In the genomic region with DNA sequence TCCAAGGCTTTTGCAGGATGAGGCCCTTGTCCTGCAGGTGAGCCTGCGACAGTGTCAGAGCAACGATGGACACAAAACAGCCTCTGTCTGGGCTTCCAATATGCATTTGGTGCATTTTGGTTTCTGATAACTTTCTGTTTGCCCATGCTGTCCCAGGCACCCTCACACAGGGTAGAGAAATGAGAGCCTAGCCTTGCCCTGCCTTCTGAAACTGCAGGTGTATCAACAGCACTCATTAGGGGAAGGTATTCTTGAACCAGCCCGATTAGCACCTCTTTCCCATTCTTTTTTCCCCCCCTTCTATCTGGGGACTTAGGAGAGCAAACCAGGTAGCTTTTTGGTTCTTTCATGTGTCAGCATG, we compare ENCODE assay signal across 13 cellular contexts.
"Had no signal": no experiment of that assay in that cellular context is flagged by ENCODE, and none has a peak within 500 bp of the region (broad histone marks: within the 10 kb centered on the region; RNA-seq: fewer than 3 reads in every experiment).

No MANE protein-coding gene starts in this region.

- H3K4me3 ChIP-seq: coronary artery, heart right ventricle, left lung, pancreas, SJCRH30, skin epidermis, transverse colon had no signal

- H3K9me3 Mint-ChIP-seq: activated T-cell treated with anti-CD3 and anti-CD28 coated beads, Interleukin-2, amount 50 U/mL, for 4 hours had no signal

- H3K4me1 ChIP-seq: SJCRH30 had no signal

- ATAC-seq: activated T-cell treated with anti-CD3 and anti-CD28 coated beads, Interleukin-2, amount 50 U/mL, for 4 hours; heart right ventricle had no signal

- H3K36me3 ChIP-seq: heart right ventricle, left lung, pancreas, SJCRH30, transverse colon had no signal

- H3K27ac ChIP-seq: coronary artery, left lung, pancreas, SJCRH30 had no signal

- H3K27me3 ChIP-seq: heart right ventricle, left lung, pancreas, SJCRH30, transverse colon had no signal

- H3K9me3 ChIP-seq: heart right ventricle, left lung, pancreas, SJCRH30, transverse colon had no signal

- H3K4me3 Mint-ChIP-seq: activated T-cell treated with anti-CD3 and anti-CD28 coated beads, Interleukin-2, amount 50 U/mL, for 4 hours had no signal

- DNase-seq: activated CD4-positive, alpha-beta T cell treated with anti-CD3 and anti-CD28 coated beads for 48 hours; activated T-cell treated with anti-CD3 and anti-CD28 coated beads, Interleukin-2, amount 50 U/mL, for 4 hours; central memory CD4-positive, alpha-beta T cell; effector CD4-positive, alpha-beta T cell; heart right ventricle; left lung; mesenchymal stem cell; pancreas; SJCRH30; T1000; transverse colon had no signal
